ENCODE assay signal across 8 cellular contexts in genomic region chrX:7926501-7926900, GRCh38. TPM values are rescaled to one million over a fixed set of nuclear protein-coding genes. Genes with fewer than 3 reads are reported as not detected.
DNase-seq lines count a peak whose midpoint lies in the region; ATAC-seq, FAIRE-seq and TF ChIP-seq lines count a peak whose summit lies in the region.

No MANE protein-coding gene starts in this region.

- intact Hi-C loops in CD8-positive, alpha-beta T cell (cut with DNase I, micrococcal nuclease): loop anchor here (5.0 kb wide), 3 partner anchors 779 to 1904 kb away; partner anchors contain the start of genes PUDP (in 2 of the 2) and STS (in 2 of the 2)
- intact Hi-C loops in endothelial cell of umbilical vein (cut with micrococcal nuclease): loop anchor here (1.0 to 2.0 kb wide), 4 partner anchors 734 to 1906 kb away; partner anchors contain the start of gene PUDP

- CTCF ChIA-PET in CD8-positive, alpha-beta T cell (lab: Charles Lee): interaction anchor here (0.6 kb wide), 1 partner anchor 20 kb away, joined by 3 read pairs; no protein-coding TSS in a partner anchor
- CTCF ChIA-PET in endothelial cell of umbilical vein (lab: Charles Lee): interaction anchor here (2.3 kb wide), 1 partner anchor 14 kb away, joined by 7 read pairs; no protein-coding TSS in a partner anchor

- POLR2A ChIA-PET in CD8-positive, alpha-beta T cell (lab: Charles Lee): no interaction called here
- POLR2A ChIA-PET in endothelial cell of umbilical vein (lab: Charles Lee): no interaction called here

- TF ChIP-seq POLR2A in endothelial cell of umbilical vein (IDR thresholded peaks at IDR 0.05; ENCODE audit: low read depth, low read length): no peak

- no peaks in the 10 kb centered on the region for H3K27me3 ChIP-seq in CD8-positive, alpha-beta T cell (ENCODE audit: insufficient read depth, low read length)
- H3K27me3 ChIP-seq in OCI-LY3 (ENCODE audit: low read depth, low read length) (no peaks in the 10 kb centered on the region), endothelial cell of umbilical vein (ENCODE audit: control insufficient read depth in 2 of 2, insufficient read depth in 2 of 2, low read length in 2 of 2) (no peaks in the 10 kb centered on the region), neuron (ENCODE audit: insufficient read depth, low read length) (no peaks in the 10 kb centered on the region)

- TF ChIP-seq CTCF in CD8-positive, alpha-beta T cell (IDR thresholded peaks at IDR 0.05): no peak
- TF ChIP-seq CTCF in OCI-LY3 (IDR thresholded peaks at IDR 0.05; ENCODE audit: low read depth, low read length) (no peak), endothelial cell of umbilical vein (IDR thresholded peaks at IDR 0.05; ENCODE audit: extremely low read depth in 1 of 2, insufficient read depth in 1 of 2, low read depth in 1 of 2, low read length in 2 of 2) (no peak)

- peak overlapping the region; percentile 85 for H3K4me3 ChIP-seq in CD8-positive, alpha-beta T cell (ENCODE audit: low read depth, low read length)
- peak overlapping the region; percentile 99 for H3K4me3 ChIP-seq in OCI-LY3 (ENCODE audit: low read length)
- H3K4me3 ChIP-seq in endothelial cell of umbilical vein (replicated peaks in 1 of 3; ENCODE audit: insufficient read depth in 1 of 3, low read depth in 1 of 3, low read length in 3 of 3): peak overlapping the region in 2 of 3 experiments; percentile 55 to 69
- peak overlapping the region; percentile 60 for H3K4me3 ChIP-seq in neuron (ENCODE audit: low read length)

- peak overlapping the region; percentile 90 for H3K4me3 Mint-ChIP-seq in CD8-positive, alpha-beta T cell

- dilution Hi-C loops in endothelial cell of umbilical vein (cut with MboI; ENCODE audit: extremely low pct_ligation_motif_present, low sequenced_read_pairs): no loop called here

- no peak for DNase-seq in CD8-positive, alpha-beta T cell
- DNase-seq in endothelial cell of umbilical vein (ENCODE audit: low read depth, low spot score) (no peak), NCI-H1092 (lab: John Stamatoyannopoulos, UW) (no peak), GF-D8 (lab: John Stamatoyannopoulos, UW) (no peak), dermis blood vessel endothelial cell (no peak)

- H3K9me3 Mint-ChIP-seq in CD8-positive, alpha-beta T cell: no peaks in the 10 kb centered on the region

- H2AFZ ChIP-seq in OCI-LY3 (ENCODE audit: low read depth, low read length) (peak overlapping the region; percentile 82), endothelial cell of umbilical vein (ENCODE audit: low read depth, low read length) (peak overlapping the region; percentile 93), neuron (ENCODE audit: low read depth, low read length) (peak overlapping the region; percentile 12)

- H3K9me3 ChIP-seq in CD8-positive, alpha-beta T cell (ENCODE audit: low read length): no peaks in the 10 kb centered on the region
- H3K9me3 ChIP-seq in OCI-LY3 (ENCODE audit: insufficient read depth, low read length) (no peaks in the 10 kb centered on the region), endothelial cell of umbilical vein (replicated peaks; ENCODE audit: control insufficient read depth, insufficient read depth, low read length) (no peaks in the 10 kb centered on the region), neuron (ENCODE audit: low read length) (no peaks in the 10 kb centered on the region)

- no TSS peak for BruUV-seq in endothelial cell of umbilical vein (replicated peaks; lab: Mats Ljungman, UMichigan)

- H3K9ac ChIP-seq in OCI-LY3 (ENCODE audit: low read length) (peak overlapping the region; percentile 89), endothelial cell of umbilical vein (replicated peaks; ENCODE audit: extremely low read depth, insufficient read depth, low read length) (peak overlapping the region; percentile 71)

- peak; percentile 63 for FAIRE-seq in endothelial cell of umbilical vein (lab: Jason Lieb, UNC)

- no peaks in the 10 kb centered on the region for H3K27me3 Mint-ChIP-seq in CD8-positive, alpha-beta T cell (ENCODE audit: low read depth)

- H4K20me1 ChIP-seq in OCI-LY3 (ENCODE audit: insufficient read depth, low read length): no peaks in the 10 kb centered on the region
- no peaks in the 10 kb centered on the region for H4K20me1 ChIP-seq in endothelial cell of umbilical vein (replicated peaks; ENCODE audit: control insufficient read depth, extremely low read depth, insufficient read depth, low read length)

- peaks cover 17% of the 10 kb centered on the region for H3K4me1 Mint-ChIP-seq in CD8-positive, alpha-beta T cell (ENCODE audit: low read depth)

- H3K4me2 ChIP-seq in OCI-LY3 (ENCODE audit: low read length) (peak overlapping the region; percentile 97), endothelial cell of umbilical vein (ENCODE audit: insufficient read depth, low read length) (peak overlapping the region; percentile 73)

- no peak for ATAC-seq in CD8-positive, alpha-beta T cell
- ATAC-seq in GM19035 (IDR thresholded peaks at IDR 0.05; ENCODE audit: unreplicated experiment): no peak

- H3K27ac Mint-ChIP-seq in CD8-positive, alpha-beta T cell: peak overlapping the region; percentile 64

- no peaks in the 10 kb centered on the region for H3K9me1 ChIP-seq in endothelial cell of umbilical vein (replicated peaks; ENCODE audit: control insufficient read depth, extremely low read depth, insufficient read depth, low read length)

- peaks cover 1% of the 10 kb centered on the region for H3K36me3 ChIP-seq in CD8-positive, alpha-beta T cell (ENCODE audit: insufficient read depth, low read length)
- H3K36me3 ChIP-seq in OCI-LY3 (replicated peaks; ENCODE audit: low read depth, low read length) (no peaks in the 10 kb centered on the region), endothelial cell of umbilical vein (ENCODE audit: control insufficient read depth in 2 of 2, extremely low read depth in 1 of 2, insufficient read depth in 2 of 2, low read length in 2 of 2) (no peaks in the 10 kb centered on the region), neuron (ENCODE audit: insufficient read depth, low read length) (no peaks in the 10 kb centered on the region)

- peaks cover 8% of the 10 kb centered on the region for H3K4me1 ChIP-seq in CD8-positive, alpha-beta T cell (ENCODE audit: insufficient read depth, low read length)
- H3K4me1 ChIP-seq in OCI-LY3 (ENCODE audit: low read length) (peaks cover 24% of the 10 kb centered on the region; the same call in 1 of the 2 replicates), endothelial cell of umbilical vein (ENCODE audit: control insufficient read depth, extremely low read depth, insufficient read depth, low read length) (peaks cover 5% of the 10 kb centered on the region), neuron (ENCODE audit: insufficient read depth, low read length) (peaks cover 7% of the 10 kb centered on the region)

- peak overlapping the region; percentile 91 for H3K27ac ChIP-seq in CD8-positive, alpha-beta T cell (ENCODE audit: low read depth, low read length)
- H3K27ac ChIP-seq in OCI-LY3 (ENCODE audit: low read length) (peak overlapping the region; percentile 82), endothelial cell of umbilical vein (ENCODE audit: insufficient read depth, low read depth, low read length) (peak overlapping the region; percentile 46)

- peaks cover 15% of the 10 kb centered on the region for H3K36me3 Mint-ChIP-seq in CD8-positive, alpha-beta T cell

- H3K79me2 ChIP-seq in OCI-LY3 (ENCODE audit: low read length) (no peaks in the 10 kb centered on the region), endothelial cell of umbilical vein (ENCODE audit: control insufficient read depth, insufficient read depth, low read length) (no peaks in the 10 kb centered on the region)

TF ChIP-seq in endothelial cell of umbilical vein, 7 proteins besides CTCF, POLR2A, EP300 and RAD21:
- no peak for TF ChIP-seq POLR2AphosphoS5 (IDR thresholded peaks at IDR 0.05; ENCODE audit: insufficient read depth, low read depth, low read length)

RNA-seq across cellular contexts. Expression of gene PNPLA4, which starts 0.7 kb away (rescaled TPM):
- 1 to 10 TPM; 1.0 to 1.9 TPM for total RNA-seq in CD8-positive, alpha-beta T cell
- 7.7 and 8.8 TPM in 2 replicates for total RNA-seq in endothelial cell of umbilical vein
- 10.4 and 13.1 TPM in 2 replicates for polyA plus RNA-seq in endothelial cell of umbilical vein
- 9.0 and 9.7 TPM in 2 replicates for polyA plus RNA-seq in endothelial cell of umbilical vein (2011; cell fraction: cytosol; rRNA removed)
- 4.7 and 5.5 TPM in 2 replicates for polyA plus RNA-seq in endothelial cell of umbilical vein (2011; cell fraction: nucleus; rRNA removed)
- polyA plus RNA-seq in endothelial cell of umbilical vein (2012): 11.0 and 11.4 TPM in 2 replicates
- 2.4 and 6.6 TPM in 2 replicates for polyA minus RNA-seq in endothelial cell of umbilical vein
- 14.8 TPM for polyA minus RNA-seq in endothelial cell of umbilical vein (2011; cell fraction: cytosol; rRNA and poly(A)+ RNA removed)
- polyA minus RNA-seq in endothelial cell of umbilical vein (2011; cell fraction: nucleus; rRNA and poly(A)+ RNA removed): 1.7 and 2.7 TPM in 2 replicates
- 11.3 and 13.6 TPM in 2 replicates for total RNA-seq in dermis blood vessel endothelial cell

Comparison
In these comparisons a context has a peak if more than half of its experiments do, and no peak if none do; other contexts are left out.
1. H2AFZ ChIP-seq: peak in every context shown above with its lines; median percentile 93 in endothelial cell of umbilical vein; 82 in OCI-LY3; 12 in neuron.